In the genomic region with DNA sequence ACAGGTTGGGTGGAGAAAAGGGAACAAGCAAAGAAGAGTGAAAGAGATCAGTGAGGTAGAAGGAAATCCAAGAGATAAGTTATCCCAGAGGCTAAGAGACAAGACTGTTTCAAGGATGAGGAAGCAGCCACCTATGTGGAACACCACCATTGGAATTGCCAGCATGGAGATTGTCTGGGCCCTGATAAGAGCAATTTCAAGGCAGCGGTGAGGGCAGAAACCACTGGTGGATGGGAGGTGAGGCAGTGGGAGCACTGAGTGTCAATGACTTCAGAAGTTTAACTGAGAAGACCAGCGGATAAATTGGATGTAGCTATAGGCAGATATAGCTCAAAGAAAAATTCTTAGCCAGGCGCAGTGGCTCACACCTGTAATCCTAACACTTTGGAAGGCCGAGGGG, we compare ENCODE assay signal across 26 cellular contexts.
"Had no signal": no experiment of that assay in that cellular context is flagged by ENCODE, and none has a peak within 500 bp of the region (broad histone marks: within the 10 kb centered on the region; RNA-seq: fewer than 3 reads in every experiment).

No MANE protein-coding gene starts in this region.

- H3K9me3 ChIP-seq: heart left ventricle, lower lobe of right lung, neutrophil, right atrium auricular region, spleen, suprapubic skin, thoracic aorta, tibial artery, uterus had no signal

- H3K27me3 ChIP-seq: heart left ventricle, neural progenitor cell, neutrophil, right atrium auricular region, spleen, suprapubic skin, tibial artery, uterus had no signal

- H3K36me3 ChIP-seq: heart left ventricle, lower lobe of right lung, neural progenitor cell, neutrophil, right atrium auricular region, spleen, suprapubic skin, thoracic aorta, tibial artery, uterus had no signal

- DNase-seq: heart left ventricle; hypothalamus; immature natural killer cell; kidney; left ventricle myocardium superior; lower lobe of right lung; mammary epithelial cell; mesenchymal stem cell; naive B cell; natural killer cell; nephron progenitor cell; occipital lobe; small intestine; spleen; stimulated activated CD4-positive, alpha-beta T cell treated with anti-CD3 and anti-CD28 coated beads, Interleukin-4, amount 100 ng/mL, for 24 hours; stimulated activated naive CD4-positive, alpha-beta T cell; tibial artery; uterus had no signal

- H3K27ac ChIP-seq: lower lobe of right lung, neural progenitor cell, neutrophil, right atrium auricular region, suprapubic skin, thoracic aorta had no signal

- H3K9ac ChIP-seq: neural progenitor cell, parathyroid adenoma had no signal

- H3K4me3 ChIP-seq: heart left ventricle, lower lobe of right lung, neural progenitor cell, right atrium auricular region, spleen, suprapubic skin, thoracic aorta, tibial artery, uterus had no signal

- ATAC-seq: heart left ventricle; left ventricle myocardium superior; lower lobe of right lung; natural killer cell; sciatic nerve; stimulated activated effector memory CD8-positive, alpha-beta T cell treated with anti-CD3 and anti-CD28 coated beads, Interleukin-12 subunit alpha, Interleukin-12 subunit beta, amount 100 ng/mL, for 72 hours had no signal

- H3K4me1 ChIP-seq: neural progenitor cell had no signal
